Comparison of ENCODE assay signal across 16 cellular contexts in genomic region chr19:19421326-19421725, GRCh38. TPM values are rescaled to one million over a fixed set of nuclear protein-coding genes. Genes with fewer than 3 reads are reported as not detected.
DNase-seq lines count a peak whose midpoint lies in the region; ATAC-seq, FAIRE-seq and TF ChIP-seq lines count a peak whose summit lies in the region.
"Had no signal": no experiment of that assay in that cellular context is flagged by ENCODE, and none has a peak within 500 bp of the region (broad histone marks: within the 10 kb centered on the region; RNA-seq: fewer than 3 reads in every experiment).

No MANE protein-coding gene starts in this region.

- WGBS in H1 (ENCODE audit: extremely low coverage in 1 of 2, insufficient coverage in 1 of 2, insufficient read length in 1 of 2, insufficient replicate concordance in 2 of 2, low coverage in 1 of 2, low lambda C conversion rate in 2 of 2, missing lambda C conversion rate in 1 of 2), 2 experiments, result 86% methylated on average over 10 of the region's 10 CpGs; no CpG with 5 or more reads in 1 of the 2 experiments

- no peak overlapping the region for H3K27ac ChIP-seq in H1 (ENCODE audit: low read depth, low read length)
- peak overlapping the region; percentile 76 for H3K27ac ChIP-seq in neutrophil
- no peak overlapping the region for H3K27ac ChIP-seq in OCI-LY7 (ENCODE audit: low read depth, low read length, poor library complexity, severe bottlenecking)
- no peak overlapping the region for H3K27ac ChIP-seq in upper lobe of right lung
- H3K27ac ChIP-seq: thoracic aorta had no signal

- no peak overlapping the region for H3K23ac ChIP-seq in H1 (ENCODE audit: insufficient read length)

- peak overlapping the region; percentile 12; the same call in 1 of the 2 replicates for H2BK5ac ChIP-seq in H1 (ENCODE audit: low read depth, low read length)

- H3K4me2 ChIP-seq in H1 (ENCODE audit: insufficient read depth in 1 of 2, low read depth in 2 of 2, low read length in 2 of 2), result no peak overlapping the region
- H3K4me2 ChIP-seq in OCI-LY7 (ENCODE audit: low read length), result no peak overlapping the region

- H3K9me3 ChIP-seq in H1 (ENCODE audit: insufficient read depth in 2 of 2, low read depth in 1 of 2, low read length in 1 of 2), result no peaks in the 10 kb centered on the region
- no peaks in the 10 kb centered on the region for H3K9me3 ChIP-seq in neutrophil
- H3K9me3 ChIP-seq in OCI-LY7 (ENCODE audit: low read length), result no peaks in the 10 kb centered on the region
- H3K9me3 ChIP-seq in upper lobe of right lung, result no peaks in the 10 kb centered on the region
- H3K9me3 ChIP-seq: thoracic aorta had no signal

- H3K56ac ChIP-seq in H1 (replicated peaks; ENCODE audit: insufficient read length, low read depth, low read length), result no peak overlapping the region

- DNase-seq in CD14-positive monocyte (ENCODE audit: low spot score) (no peak), H1 (ENCODE audit: low read depth in 1 of 2, low spot score in 2 of 2) (no peak), OCI-LY7 (ENCODE audit: low spot score) (no peak), upper lobe of right lung (no peak)
- DNase-seq: activated gamma-delta T cell, amygdala, erythroblast, kidney glomerular epithelial cell, NCI-H69 had no signal

- TF ChIP-seq EP300 in H1 (IDR thresholded peaks at IDR 0.05; ENCODE audit: borderline replicate concordance in 1 of 2, low read depth in 2 of 2, low read length in 2 of 2), result no peak

- no peaks in the 10 kb centered on the region for H3K9me2 ChIP-seq in OCI-LY7 (ENCODE audit: insufficient read depth, low read length)

- no peak overlapping the region for H4K5ac ChIP-seq in H1 (ENCODE audit: insufficient read length, low read depth, low read length)

- H3K9me3 Mint-ChIP-seq in CD14-positive monocyte, result no peaks in the 10 kb centered on the region

- H3K27ac Mint-ChIP-seq in CD14-positive monocyte, result peak overlapping the region in 5 of 7 donors; percentile 64 to 90 (median 80)

- no peak overlapping the region for H2AK5ac ChIP-seq in H1 (ENCODE audit: low read depth, low read length)

- H3K36me3 Mint-ChIP-seq in CD14-positive monocyte, result peaks cover 7 to 14% of the 10 kb centered on the region in 2 donors

- TF ChIP-seq CTCF in CD14-positive monocyte (IDR thresholded peaks at IDR 0.05), result no peak
- no peak for TF ChIP-seq CTCF in H1 (IDR thresholded peaks at IDR 0.05; ENCODE audit: control extremely low read depth in 1 of 3, insufficient read depth in 1 of 3, low read depth in 1 of 3, low read length in 3 of 3)
- no peak for TF ChIP-seq CTCF in neutrophil (IDR thresholded peaks at IDR 0.05)
- no peak for TF ChIP-seq CTCF in OCI-LY7 (conservative IDR thresholded peaks at IDR 0.05; ENCODE audit: low read length)
- no peak for TF ChIP-seq CTCF in upper lobe of right lung (IDR thresholded peaks at IDR 0.05)

- CTCF ChIA-PET in H1 (lab: Charles Lee; ENCODE audit: partially characterized antibody), result no interaction called here
- CTCF ChIA-PET in OCI-LY7 (lab: Charles Lee; ENCODE audit: unreplicated experiment), result no interaction called here

- POLR2A ChIA-PET in H1 (lab: Charles Lee; ENCODE audit: partially characterized antibody), result no interaction called here
- POLR2A ChIA-PET in OCI-LY7 (lab: Charles Lee), result no interaction called here

- H3K14ac ChIP-seq in H1 (ENCODE audit: insufficient read length), result no peak overlapping the region

- H2BK15ac ChIP-seq in H1 (ENCODE audit: low read length), result no peak overlapping the region

- peak overlapping the region; percentile 65; the same call in 1 of the 2 replicates for H4K8ac ChIP-seq in H1 (ENCODE audit: extremely low read depth, insufficient read depth, low read length)

- peak; percentile 8 for ATAC-seq in GM18868 (IDR thresholded peaks at IDR 0.05; ENCODE audit: unreplicated experiment)
- ATAC-seq in upper lobe of right lung, result no peak
- ATAC-seq in HG03280 (IDR thresholded peaks at IDR 0.05; ENCODE audit: unreplicated experiment), result no peak
- ATAC-seq in HG03460 (IDR thresholded peaks at IDR 0.05; ENCODE audit: unreplicated experiment), result no peak

- H3K27me3 Mint-ChIP-seq in CD14-positive monocyte (ENCODE audit: low read depth in 3 of 3), result peaks cover 0 to 1% (median 0%) of the 10 kb centered on the region in 3 donors

- H3K4me1 Mint-ChIP-seq in CD14-positive monocyte, result peaks cover 45% of the 10 kb centered on the region

- no peak overlapping the region for H3K4me3 Mint-ChIP-seq in CD14-positive monocyte

- no peaks in the 10 kb centered on the region for H3K23me2 ChIP-seq in H1 (ENCODE audit: low read depth, low read length)

- H3K4me1 ChIP-seq in H1 (replicated peaks in 1 of 4; ENCODE audit: control insufficient read depth in 3 of 4, insufficient read depth in 4 of 4, low read length in 3 of 4) (peaks cover 0 to 5% (median 2%) of the 10 kb centered on the region in 4 experiments; a peak in 5 of 7 replicates), neutrophil (ENCODE audit: control insufficient read depth in 1 of 2, insufficient read depth in 1 of 2, low read depth in 1 of 2, low read length in 1 of 2) (peaks cover 41 to 54% of the 10 kb centered on the region in 2 experiments), OCI-LY7 (ENCODE audit: insufficient read depth, low read length, poor library complexity, severe bottlenecking) (peaks cover 12% of the 10 kb centered on the region), upper lobe of right lung (peaks cover 24% of the 10 kb centered on the region)

- TF ChIP-seq RAD21 in H1 (IDR thresholded peaks at IDR 0.05 in 1 of 2, conservative IDR thresholded peaks at IDR 0.05 in 1 of 2; ENCODE audit: low read depth in 2 of 2, low read length in 2 of 2), result no peak

- H3K4ac ChIP-seq in H1 (replicated peaks; ENCODE audit: insufficient read length, low read depth, low read length), result no peak overlapping the region

- H3K9ac ChIP-seq in H1 (replicated peaks in 1 of 4; ENCODE audit: extremely low read depth in 1 of 4, low read depth in 3 of 4, low read length in 3 of 4), result no peak overlapping the region

- no peak overlapping the region for H2BK120ac ChIP-seq in H1 (replicated peaks; ENCODE audit: low read depth, low read length)

- H3K79me2 ChIP-seq in H1 (ENCODE audit: control insufficient read depth in 1 of 2, insufficient read depth in 2 of 2, low read length in 2 of 2) (peaks cover 65 to 99% of the 10 kb centered on the region in 2 experiments), OCI-LY7 (ENCODE audit: insufficient read depth, low read depth, low read length) (peaks cover 97% of the 10 kb centered on the region)

- no peak overlapping the region for H2BK20ac ChIP-seq in H1 (ENCODE audit: low read length)

- intact Hi-C loops in CD14-positive monocyte (cut with micrococcal nuclease) (no loop called here), OCI-LY7 (cut with micrococcal nuclease; ENCODE audit: unreplicated experiment) (no loop called here), upper lobe of right lung (cut with DNase I) (no loop called here)

- H3K36me3 ChIP-seq in H1 (ENCODE audit: control insufficient read depth in 2 of 4, insufficient read depth in 4 of 4, low read length in 3 of 4) (no peaks in the 10 kb centered on the region), neutrophil (no peaks in the 10 kb centered on the region), OCI-LY7 (ENCODE audit: insufficient read depth, low read length) (peaks cover 36% of the 10 kb centered on the region), upper lobe of right lung (no peaks in the 10 kb centered on the region)
- H3K36me3 ChIP-seq: thoracic aorta had no signal

- H2BK12ac ChIP-seq in H1 (ENCODE audit: low read depth, low read length), result no peak overlapping the region

- H3K79me1 ChIP-seq in H1 (ENCODE audit: low read depth, low read length), result peaks cover 26% of the 10 kb centered on the region

- H2AFZ ChIP-seq in H1 (ENCODE audit: low read length), result no peak overlapping the region
- no peak overlapping the region for H2AFZ ChIP-seq in OCI-LY7 (ENCODE audit: low read length)

- TF ChIP-seq POLR2A in H1 (IDR thresholded peaks at IDR 0.05; ENCODE audit: control extremely low read depth in 1 of 2, low read depth in 2 of 2, low read length in 2 of 2), result no peak

- H3K18ac ChIP-seq in H1 (ENCODE audit: extremely low read depth, low read length), result no peak overlapping the region

- H4K20me1 ChIP-seq in H1 (replicated peaks in 1 of 2; ENCODE audit: control insufficient read depth in 1 of 2, insufficient read depth in 2 of 2, low read length in 2 of 2) (peaks cover 53 to 61% of the 10 kb centered on the region in 2 experiments), OCI-LY7 (ENCODE audit: insufficient read depth, low read length) (peaks cover 22% of the 10 kb centered on the region)

- FAIRE-seq in H1 (lab: Jason Lieb, UNC), result no peak
- FAIRE-seq: D721Med, frontal cortex had no signal

- no peak overlapping the region for H4K91ac ChIP-seq in H1 (replicated peaks; ENCODE audit: insufficient read length, low read length)

- no peaks in the 10 kb centered on the region for H3K27me3 ChIP-seq in H1 (replicated peaks in 1 of 4; ENCODE audit: control insufficient read depth in 3 of 4, extremely low read depth in 1 of 4, insufficient read depth in 3 of 4, low read length in 3 of 4)
- H3K27me3 ChIP-seq in neutrophil, result no peaks in the 10 kb centered on the region
- no peaks in the 10 kb centered on the region for H3K27me3 ChIP-seq in upper lobe of right lung

- H3K4me3 ChIP-seq in H1 (ENCODE audit: extremely low read depth in 1 of 4, insufficient read depth in 2 of 4, low read depth in 3 of 4, low read length in 4 of 4), result no peak overlapping the region
- H3K4me3 ChIP-seq in neutrophil (ENCODE audit: low read depth in 1 of 2, low read length in 1 of 2), result no peak overlapping the region
- H3K4me3 ChIP-seq in OCI-LY7 (ENCODE audit: low read depth, low read length, poor library complexity, severe bottlenecking), result no peak overlapping the region
- no peak overlapping the region for H3K4me3 ChIP-seq in upper lobe of right lung
- H3K4me3 ChIP-seq: thoracic aorta had no signal

- no TSS peak for BruUV-seq in OCI-LY7 (replicated peaks; lab: Mats Ljungman, UMichigan)

TF ChIP-seq in H1, 55 proteins besides CTCF, POLR2A, EP300 and RAD21 (continues in another document):
- TF ChIP-seq CBX5 (IDR thresholded peaks at IDR 0.05; ENCODE audit: low read depth, low read length) (no peak), JUN (IDR thresholded peaks at IDR 0.05; ENCODE audit: low read depth, low read length) (no peak), SAP30 (IDR thresholded peaks at IDR 0.05; ENCODE audit: insufficient read depth, insufficient replicate concordance, low read length) (no peak)

RNA-seq across cellular contexts. Expression of gene GATAD2A, which starts 15.9 kb away (rescaled TPM):
- polyA plus RNA-seq in CD14-positive monocyte (1 to 10 TPM; 8.0 to 8.7 TPM), H1 (2011; rRNA removed) (38.4 and 54.9 TPM in 2 replicates)
- 205 and 210 TPM in 2 replicates for total RNA-seq in H1 (2021; fragmentation: NEBNext Ultra II Directional; extraction: Animal tissue kit (Norgen Biotek cat#: 25700))
- polyA plus RNA-seq in H1 (2011; cell fraction: cytosol; rRNA removed), result 40.1 TPM
- polyA plus RNA-seq in H1 (2011; cell fraction: nucleus; rRNA removed), result 48.0 TPM
- 71.5 to 98.9 TPM (median 84.3 TPM) in 4 replicates for polyA plus RNA-seq in H1 (2012, experiment 1 of 2)
- 49.7 TPM for polyA plus RNA-seq in H1 (2012, experiment 2 of 2)
- 69.1 TPM for polyA plus RNA-seq in H1 (2013, experiment 1 of 2)
- 71.8 TPM for polyA plus RNA-seq in H1 (2013, experiment 2 of 2)
- polyA minus RNA-seq in H1 (2011; rRNA and poly(A)+ RNA removed), result 22.1 and 22.6 TPM in 2 replicates
- polyA minus RNA-seq in H1 (2011; cell fraction: cytosol; rRNA and poly(A)+ RNA removed), result 76.8 TPM
- polyA minus RNA-seq in H1 (2011; cell fraction: nucleus; rRNA and poly(A)+ RNA removed), result 33.9 TPM
- 62.8 and 73.4 TPM in 2 replicates for total RNA-seq in OCI-LY7 (2014; rRNA removed; shearing (Covaris generic))
- total RNA-seq in OCI-LY7 (2022) (126 and 156 TPM in 2 replicates), upper lobe of right lung (85.8 TPM)
